Comparison of ENCODE assay signal across 13 cellular contexts in genomic region chr17:77381185-77381700, GRCh38.
DNase-seq lines count a peak whose midpoint lies in the region; ATAC-seq and TF ChIP-seq lines count a peak whose summit lies in the region.
"Had no signal": no experiment of that assay in that cellular context is flagged by ENCODE, and none has a peak within 500 bp of the region (broad histone marks: within the 10 kb centered on the region; RNA-seq: fewer than 3 reads in every experiment).

No MANE protein-coding gene starts in this region.

- H3K4me1 ChIP-seq in OCI-LY7 (ENCODE audit: insufficient read depth, low read length, poor library complexity, severe bottlenecking) (peaks cover 34% of the 10 kb centered on the region), gastroesophageal sphincter (peaks cover 26 to 100% (median 98%) of the 10 kb centered on the region in 3 donors), mammary epithelial cell (ENCODE audit: insufficient read depth, low read length) (peaks cover 51% of the 10 kb centered on the region)

- no peaks in the 10 kb centered on the region for H3K9me2 ChIP-seq in OCI-LY7 (ENCODE audit: insufficient read depth, low read length)

- peaks cover 90% of the 10 kb centered on the region for H3K4me1 Mint-ChIP-seq in activated CD4-positive, alpha-beta T cell treated with anti-CD3 and anti-CD28 coated beads for 36 hours
- H3K4me1 Mint-ChIP-seq in stimulated activated naive B cell treated with anti-CD40 and anti-IgM and Interleukin-4, amounts not matched to agents 10 μg/mL and 1 μg/mL and 100 μg/mL, for 72 hours, result peaks cover 31 to 42% of the 10 kb centered on the region in 2 donors

- H2AFZ ChIP-seq in OCI-LY7 (ENCODE audit: low read length) (no peak overlapping the region), mammary epithelial cell (ENCODE audit: low read depth, low read length) (no peak overlapping the region)

- POLR2A ChIA-PET in activated CD4-positive, alpha-beta T cell treated with anti-CD3 and anti-CD28 coated beads for 36 hours (lab: Charles Lee), result interaction anchor here (0.6 to 1.0 kb wide), 2 partner anchors 9 to 87 kb away, joined by 3 to 6 read pairs; no protein-coding TSS in a partner anchor
- POLR2A ChIA-PET in OCI-LY7 (lab: Charles Lee), result no interaction called here

- H4K20me1 ChIP-seq in OCI-LY7 (ENCODE audit: insufficient read depth, low read length) (no peaks in the 10 kb centered on the region), mammary epithelial cell (ENCODE audit: insufficient read depth, low read length) (peaks cover 20% of the 10 kb centered on the region)

- H3K27me3 Mint-ChIP-seq in activated CD4-positive, alpha-beta T cell treated with anti-CD3 and anti-CD28 coated beads for 36 hours, result no peaks in the 10 kb centered on the region
- H3K27me3 Mint-ChIP-seq in stimulated activated naive B cell treated with anti-CD40 and anti-IgM and Interleukin-4, amounts not matched to agents 10 μg/mL and 1 μg/mL and 100 μg/mL, for 72 hours, result no peaks in the 10 kb centered on the region
- H3K27me3 Mint-ChIP-seq: naive B cell had no signal

- BruUV-seq in OCI-LY7 (replicated peaks; lab: Mats Ljungman, UMichigan), result no TSS peak
- BruUV-seq in mammary epithelial cell (replicated peaks; lab: Mats Ljungman, UMichigan), result no TSS peak

- no peak overlapping the region for H3K9ac ChIP-seq in mammary epithelial cell (ENCODE audit: insufficient read depth, low read length)

- intact Hi-C loops in activated CD4-positive, alpha-beta T cell treated with anti-CD3 and anti-CD28 coated beads for 36 hours (cut with DNase I, micrococcal nuclease), result no loop called here
- intact Hi-C loops in OCI-LY7 (cut with micrococcal nuclease; ENCODE audit: unreplicated experiment), result no loop called here
- intact Hi-C loops in mammary epithelial cell (cut with micrococcal nuclease), result no loop called here

- H3K36me3 Mint-ChIP-seq in activated CD4-positive, alpha-beta T cell treated with anti-CD3 and anti-CD28 coated beads for 36 hours (ENCODE audit: low read depth), result peaks cover 4% of the 10 kb centered on the region
- peaks cover 0 to 7% of the 10 kb centered on the region in 2 donors for H3K36me3 Mint-ChIP-seq in stimulated activated naive B cell treated with anti-CD40 and anti-IgM and Interleukin-4, amounts not matched to agents 10 μg/mL and 1 μg/mL and 100 μg/mL, for 72 hours
- H3K36me3 Mint-ChIP-seq: naive B cell had no signal

- TF ChIP-seq EP300 in gastroesophageal sphincter (IDR thresholded peaks at IDR 0.05), result no peak

- no peak for TF ChIP-seq POLR2A in gastroesophageal sphincter (IDR thresholded peaks at IDR 0.05)

- TF ChIP-seq CTCF in OCI-LY7 (conservative IDR thresholded peaks at IDR 0.05; ENCODE audit: low read length) (no peak), gastroesophageal sphincter (IDR thresholded peaks at IDR 0.05) (no peak), mammary epithelial cell (conservative IDR thresholded peaks at IDR 0.05 in 1 of 2, IDR thresholded peaks at IDR 0.05 in 1 of 2; ENCODE audit: extremely low read depth in 1 of 2, insufficient read depth in 1 of 2, low read depth in 1 of 2, low read length in 2 of 2) (no peak)

- H3K9me3 ChIP-seq in OCI-LY7 (ENCODE audit: low read length), result no peaks in the 10 kb centered on the region
- H3K9me3 ChIP-seq in gastroesophageal sphincter, result no peaks in the 10 kb centered on the region
- no peaks in the 10 kb centered on the region for H3K9me3 ChIP-seq in mammary epithelial cell (replicated peaks; ENCODE audit: insufficient read depth, low read length)
- H3K9me3 ChIP-seq: body of pancreas had no signal

- no peaks in the 10 kb centered on the region for H3K36me3 ChIP-seq in OCI-LY7 (ENCODE audit: insufficient read depth, low read length)
- H3K36me3 ChIP-seq in gastroesophageal sphincter, result no peaks in the 10 kb centered on the region
- peaks cover 5% of the 10 kb centered on the region for H3K36me3 ChIP-seq in mammary epithelial cell (ENCODE audit: insufficient read depth, low read length)

- no peak overlapping the region for H3K4me3 Mint-ChIP-seq in activated CD4-positive, alpha-beta T cell treated with anti-CD3 and anti-CD28 coated beads for 36 hours
- H3K4me3 Mint-ChIP-seq in stimulated activated naive B cell treated with anti-CD40 and anti-IgM and Interleukin-4, amounts not matched to agents 10 μg/mL and 1 μg/mL and 100 μg/mL, for 72 hours, result no peak overlapping the region

- H3K79me2 ChIP-seq in OCI-LY7 (ENCODE audit: insufficient read depth, low read depth, low read length), result no peaks in the 10 kb centered on the region
- H3K79me2 ChIP-seq in mammary epithelial cell (ENCODE audit: insufficient read depth, low read length), result peaks cover 99% of the 10 kb centered on the region

- peak overlapping the region; percentile 62 for H3K27ac ChIP-seq in OCI-LY7 (ENCODE audit: low read depth, low read length, poor library complexity, severe bottlenecking)
- H3K27ac ChIP-seq in gastroesophageal sphincter, result peak overlapping the region in 3 of 4 donors; percentile 91 to 99 (median 96)
- H3K27ac ChIP-seq in mammary epithelial cell (ENCODE audit: insufficient read depth, low read depth, low read length), result no peak overlapping the region
- H3K27ac ChIP-seq: epithelial cell of prostate had no signal

- no peak for DNase-seq in activated CD4-positive, alpha-beta T cell treated with anti-CD3 and anti-CD28 coated beads for 36 hours
- no peak for DNase-seq in activated CD4-positive, alpha-beta T cell treated with anti-CD3 and anti-CD28 coated beads, Interleukin-2, amount 50 U/mL, for 4 hours
- DNase-seq in OCI-LY7 (ENCODE audit: low spot score), result no peak
- no peak for DNase-seq in stimulated activated naive B cell treated with anti-CD40 and anti-IgM and Interleukin-4, amounts not matched to agents 10 μg/mL and 1 μg/mL and 100 μg/mL, for 72 hours
- no peak for DNase-seq in SKM-1 treated with dmso at 0.1 percent for 144 hours (lab: John Stamatoyannopoulos, UW; ENCODE audit: unreplicated experiment)
- no peak for DNase-seq in mammary epithelial cell
- DNase-seq: body of pancreas, DMS79 treated with DMSO at 0.1 percent for 48 hours, naive B cell, NCI-H146 had no signal

- no peaks in the 10 kb centered on the region for H3K9me3 Mint-ChIP-seq in activated CD4-positive, alpha-beta T cell treated with anti-CD3 and anti-CD28 coated beads for 36 hours (ENCODE audit: low read depth)
- H3K9me3 Mint-ChIP-seq in stimulated activated naive B cell treated with anti-CD40 and anti-IgM and Interleukin-4, amounts not matched to agents 10 μg/mL and 1 μg/mL and 100 μg/mL, for 72 hours, result no peaks in the 10 kb centered on the region
- H3K9me3 Mint-ChIP-seq: naive B cell had no signal

- in situ Hi-C loops in mammary epithelial cell (cut with MboI; ENCODE audit: low sequenced_read_pairs in 2 of 2), result no loop called here

- ATAC-seq in activated CD4-positive, alpha-beta T cell treated with anti-CD3 and anti-CD28 coated beads for 36 hours, result no peak
- ATAC-seq in gastroesophageal sphincter (no peak), HG02870 (IDR thresholded peaks at IDR 0.05; ENCODE audit: unreplicated experiment) (no peak)
- ATAC-seq in stimulated activated naive B cell treated with anti-CD40 and anti-IgM and Interleukin-4, amounts not matched to agents 10 μg/mL and 1 μg/mL and 100 μg/mL, for 72 hours (replicated peaks), result no peak
- ATAC-seq: body of pancreas had no signal

- dilution Hi-C loops in mammary epithelial cell (cut with HindIII; ENCODE audit: low sequenced_read_pairs), result no loop called here

- no CpG with 5 or more reads among the region's 4 CpGs for WGBS in gastroesophageal sphincter (ENCODE audit: low coverage in 1 of 2), 2 donors
- WGBS in mammary epithelial cell (ENCODE audit: low coverage, missing lambda C conversion rate), result 58% methylated on average over 2 of the region's 4 CpGs

- CTCF ChIA-PET in activated CD4-positive, alpha-beta T cell treated with anti-CD3 and anti-CD28 coated beads for 36 hours (lab: Charles Lee), result interaction anchor here (0.7 to 1.5 kb wide), 4 partner anchors 10 to 608 kb away, joined by 3 to 5 read pairs (median 4); no protein-coding TSS in a partner anchor
- CTCF ChIA-PET in OCI-LY7 (lab: Charles Lee; ENCODE audit: unreplicated experiment), result no interaction called here
- CTCF ChIA-PET in mammary epithelial cell (lab: Charles Lee; ENCODE audit: low non-redundant PET), result no interaction called here

- H3K27ac Mint-ChIP-seq in activated CD4-positive, alpha-beta T cell treated with anti-CD3 and anti-CD28 coated beads for 36 hours, result peak overlapping the region; percentile 37
- peak overlapping the region; percentile 20 for H3K27ac Mint-ChIP-seq in stimulated activated naive B cell treated with anti-CD40 and anti-IgM and Interleukin-4, amounts not matched to agents 10 μg/mL and 1 μg/mL and 100 μg/mL, for 72 hours

- H3K27me3 ChIP-seq in gastroesophageal sphincter, result no peaks in the 10 kb centered on the region
- no peaks in the 10 kb centered on the region for H3K27me3 ChIP-seq in mammary epithelial cell (ENCODE audit: insufficient read depth, low read length)
- H3K27me3 ChIP-seq: body of pancreas had no signal

- H3K4me2 ChIP-seq in OCI-LY7 (ENCODE audit: low read length), result peak overlapping the region; percentile 68; the same call in 1 of the 2 replicates
- no peak overlapping the region for H3K4me2 ChIP-seq in mammary epithelial cell (ENCODE audit: insufficient read depth, low read depth, low read length)

- H3K4me3 ChIP-seq in OCI-LY7 (ENCODE audit: low read depth, low read length, poor library complexity, severe bottlenecking) (no peak overlapping the region), gastroesophageal sphincter (no peak overlapping the region), mammary epithelial cell (replicated peaks in 1 of 3; ENCODE audit: insufficient read depth in 1 of 3, low read depth in 2 of 3, low read length in 3 of 3) (no peak overlapping the region)
- H3K4me3 ChIP-seq: body of pancreas had no signal
